Comparison of ENCODE assay signal across 10 cellular contexts in the genomic region with DNA sequence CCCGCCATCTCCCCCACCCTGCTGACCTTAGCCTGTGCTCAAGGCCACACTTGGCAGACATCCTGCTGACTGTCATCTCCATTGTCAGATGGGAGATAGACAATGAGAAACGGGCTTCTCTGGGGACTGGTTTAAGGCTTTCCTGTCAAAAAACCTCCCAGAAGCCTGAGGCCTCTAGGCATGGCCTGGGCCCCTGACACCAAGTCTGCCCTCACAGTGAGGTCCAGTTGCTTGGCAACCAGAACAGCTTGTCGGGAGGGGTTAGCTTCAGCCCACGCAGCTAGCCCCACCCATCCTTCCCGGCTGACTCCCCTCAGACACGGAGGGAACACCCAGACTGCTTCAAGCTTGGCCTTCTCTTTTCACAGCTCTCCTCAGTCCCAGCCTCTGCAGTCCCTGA. TPM values are rescaled to one million over a fixed set of nuclear protein-coding genes. Genes with fewer than 3 reads are reported as not detected.
DNase-seq lines count a peak whose midpoint lies in the region; ATAC-seq and TF ChIP-seq lines count a peak whose summit lies in the region.
"Had no signal": no experiment of that assay in that cellular context is flagged by ENCODE, and none has a peak within 500 bp of the region (broad histone marks: within the 10 kb centered on the region; RNA-seq: fewer than 3 reads in every experiment).

No MANE protein-coding gene starts in this region.

- TF ChIP-seq CTCF in BJ (IDR thresholded peaks at IDR 0.05; ENCODE audit: insufficient read depth, low read depth, low read length) (no peak), omental fat pad (IDR thresholded peaks at IDR 0.05) (no peak)

- peak; percentile 65 for ATAC-seq in omental fat pad (ENCODE audit: low FRiP score)

- H3K9me2 ChIP-seq in Karpas-422 (replicated peaks; ENCODE audit: insufficient read depth, low read length), result no peaks in the 10 kb centered on the region

- POLR2A ChIA-PET in BJ (lab: Charles Lee), result no interaction called here

- H3K36me3 ChIP-seq in BJ (ENCODE audit: control insufficient read depth, insufficient read depth, low read length) (no peaks in the 10 kb centered on the region), SJCRH30 (no peaks in the 10 kb centered on the region), Karpas-422 (ENCODE audit: insufficient read depth, low read length) (no peaks in the 10 kb centered on the region)

- H3K4me3 ChIP-seq in BJ (ENCODE audit: low read depth, low read length), result no peak overlapping the region
- H3K4me3 ChIP-seq in SJCRH30, result no peak overlapping the region
- H3K4me3 ChIP-seq in Karpas-422 (ENCODE audit: low read length), result no peak overlapping the region
- H3K4me3 ChIP-seq: skin epidermis had no signal

- H3K79me2 ChIP-seq in Karpas-422 (ENCODE audit: low read length), result no peaks in the 10 kb centered on the region

- DNase-seq in BJ (ENCODE audit: low read depth) (peak; percentile 44), SJCRH30 (peak; percentile 68 to 71), foreskin melanocyte (peak; percentile 24), omental fat pad (ENCODE audit: low spot score) (no peak), NK-92 (lab: John Stamatoyannopoulos, UW; ENCODE audit: unreplicated experiment) (no peak), Karpas-422 (no peak)
- no peak for DNase-seq in stimulated activated CD4-positive, alpha-beta T cell treated with anti-CD3 and anti-CD28 coated beads, Interleukin-4, amount 100 ng/mL, for 1 hour
- no peak for DNase-seq in activated effector memory CD4-positive, alpha-beta T cell treated with Interleukin-2 at 50 U/mL for 16 hours
- DNase-seq: activated CD4-positive, alpha-beta T cell treated with anti-CD3 and anti-CD28 coated beads for 1 hour had no signal

- H4K20me1 ChIP-seq in Karpas-422 (ENCODE audit: insufficient read depth, low read depth, low read length), result no peaks in the 10 kb centered on the region

- no peak overlapping the region for H2AFZ ChIP-seq in Karpas-422 (ENCODE audit: low read length)

- H3K9me3 ChIP-seq in SJCRH30 (replicated peaks), result no peaks in the 10 kb centered on the region
- no peaks in the 10 kb centered on the region for H3K9me3 ChIP-seq in Karpas-422 (ENCODE audit: low read length)

- peaks cover 48% of the 10 kb centered on the region for H3K4me1 ChIP-seq in SJCRH30
- H3K4me1 ChIP-seq in Karpas-422 (ENCODE audit: low read length), result no peaks in the 10 kb centered on the region

- H3K27me3 ChIP-seq in BJ (ENCODE audit: control insufficient read depth, insufficient read depth, low read length) (no peaks in the 10 kb centered on the region), SJCRH30 (no peaks in the 10 kb centered on the region), Karpas-422 (ENCODE audit: low read length) (no peaks in the 10 kb centered on the region)

- CTCF ChIA-PET in BJ (lab: Yijun Ruan, JAX), result interaction anchor here (0.7 to 1.4 kb wide), 4 partner anchors 10 to 90 kb away, joined by 3 to 4 read pairs (median 4); a partner anchor contains a TSS

- H3K4me2 ChIP-seq in Karpas-422 (ENCODE audit: low read depth, low read length, poor library complexity, severe bottlenecking), result no peak overlapping the region

- no peak overlapping the region for H3K9ac ChIP-seq in Karpas-422 (ENCODE audit: low read length)

- H3K27ac ChIP-seq in SJCRH30 (no peak overlapping the region), Karpas-422 (ENCODE audit: low read length) (no peak overlapping the region)

RNA-seq across cellular contexts. Expression of a gene that starts 11.0 kb away (rescaled TPM):
- polyA plus RNA-seq in BJ (2011; rRNA removed), result 3.0 and 4.2 TPM in 2 replicates
- 2.4 and 2.7 TPM in 2 replicates for polyA minus RNA-seq in BJ (2011; rRNA and poly(A)+ RNA removed)
- total RNA-seq in SJCRH30 (2014; rRNA removed; shearing (Covaris generic)), result 1.2 and 1.5 TPM in 2 replicates
- total RNA-seq in omental fat pad, result 10 to 100 TPM in 2 of 4 donors, 1 to 10 TPM in 2; 2.9 to 13.1 (median 7.5) TPM
- total RNA-seq in Karpas-422 (2014; rRNA removed; shearing (Covaris generic); ENCODE audit: low replicate concordance), result 0.30 TPM in 1 of 2 replicates, not detected in the other

Comparison
In these comparisons a context has a peak if more than half of its experiments do, and no peak if none do; other contexts are left out.
1. DNase-seq: peak in BJ (single experiment), SJCRH30 (2 of 2) and foreskin melanocyte (single experiment); none in omental fat pad (single experiment), stimulated activated CD4-positive, alpha-beta T cell treated with anti-CD3 and anti-CD28 coated beads, Interleukin-4, amount 100 ng/mL, for 1 hour (single experiment), NK-92 (single experiment), activated effector memory CD4-positive, alpha-beta T cell treated with Interleukin-2 at 50 U/mL for 16 hours (single experiment) and Karpas-422 (single experiment).